In genomic region chr11:117096973-117097566, GRCh38 we compare ENCODE assay signal across 8 cellular contexts. TPM values are rescaled to one million over a fixed set of nuclear protein-coding genes. Genes with fewer than 3 reads are reported as not detected.
DNase-seq lines count a peak whose midpoint lies in the region; ATAC-seq and TF ChIP-seq lines count a peak whose summit lies in the region.

No MANE protein-coding gene starts in this region.

- no peaks in the 10 kb centered on the region for H3K27me3 ChIP-seq in Peyer's patch

- no peak for TF ChIP-seq CTCF in Peyer's patch (IDR thresholded peaks at IDR 0.05)

- ATAC-seq in HG03135 (IDR thresholded peaks at IDR 0.05; ENCODE audit: unreplicated experiment) (no peak), HG03095 (IDR thresholded peaks at IDR 0.05; ENCODE audit: unreplicated experiment) (no peak)

- peak overlapping the region; percentile 65 to 98 (median 98) for H3K4me3 ChIP-seq in Peyer's patch

- H3K9ac ChIP-seq in ES-I3 (ENCODE audit: low read depth, low read length), result peak overlapping the region; percentile 90

- H3K4me1 ChIP-seq in ES-I3 (ENCODE audit: insufficient read depth, low read length) (peaks cover 23% of the 10 kb centered on the region), Peyer's patch (peaks cover 0 to 41% (median 16%) of the 10 kb centered on the region in 4 donors)

- H3K9me3 ChIP-seq in ES-I3 (ENCODE audit: control insufficient read depth, insufficient read depth, low read length) (no peaks in the 10 kb centered on the region), Peyer's patch (no peaks in the 10 kb centered on the region)

- H3K36me3 ChIP-seq in ES-I3 (ENCODE audit: insufficient read depth, low read length) (no peaks in the 10 kb centered on the region), Peyer's patch (no peaks in the 10 kb centered on the region)

- DNase-seq in Peyer's patch (no peak), erythroblast (lab: John Stamatoyannopoulos, UW) (peak; percentile 40 to 64), pons (ENCODE audit: low spot score) (peak; percentile 63), iPS-NIHi11 (ENCODE audit: low spot score) (no peak), A172 (ENCODE audit: low spot score) (no peak)

- TF ChIP-seq POLR2A in Peyer's patch (IDR thresholded peaks at IDR 0.05) (no peak), erythroblast (IDR thresholded peaks at IDR 0.05; ENCODE audit: low read length) (no peak)

- H3K27ac ChIP-seq in Peyer's patch, result peak overlapping the region; percentile 94 to 98 (median 96)

RNA-seq across cellular contexts. Expression of gene SIK3, which starts 1.2 kb away (rescaled TPM):
- total RNA-seq in Peyer's patch, result 10 to 100 TPM; 58.8 to 85.8 (median 59.8) TPM
- 4.1 and 6.9 TPM in 2 replicates for total RNA-seq in A172 (2014; rRNA removed; shearing (Covaris generic))

RNA-seq across cellular contexts. Expression of gene PAFAH1B2, which starts 47.0 kb away (rescaled TPM):
- 10 to 100 TPM; 45.4 to 96.2 (median 66.9) TPM for total RNA-seq in Peyer's patch
- 84.3 and 91.6 TPM in 2 replicates for total RNA-seq in A172 (2014; rRNA removed; shearing (Covaris generic))

Comparison
In these comparisons a context has a peak if more than half of its experiments do, and no peak if none do; other contexts are left out.
1. DNase-seq: peak in erythroblast (2 of 2) and pons (single experiment); none in Peyer's patch (0 of 3), iPS-NIHi11 (single experiment) and A172 (single experiment).